ENCODE assay signal across 8 cellular contexts in genomic region chr9:112867275-112867991, GRCh38. TPM values are rescaled to one million over a fixed set of nuclear protein-coding genes. Genes with fewer than 3 reads are reported as not detected.
A peak's percentile ranks its signal among the peaks of the same experiment; 100 is the strongest.
DNase-seq lines count a peak whose midpoint lies in the region; ATAC-seq and TF ChIP-seq lines count a peak whose summit lies in the region.

No MANE protein-coding gene starts in this region.

- WGBS in smooth muscle cell (ENCODE audit: low lambda C conversion rate), result 56% methylated on average over 2 of the region's 3 CpGs

- CTCF ChIA-PET in HCT116 (lab: Charles Lee), result no interaction called here

- TF ChIP-seq POLR2A in HCT116 (IDR thresholded peaks at IDR 0.05; ENCODE audit: borderline replicate concordance, extremely low read depth, insufficient read depth, insufficient read length), result no peak

- H3K9ac ChIP-seq in HCT116 (ENCODE audit: low read length) (peak overlapping the region; percentile 41; the same call in 1 of the 2 replicates), smooth muscle cell (ENCODE audit: low read depth) (no peak overlapping the region)

- TF ChIP-seq CTCF in HCT116 (IDR thresholded peaks at IDR 0.05 in 2 of 3, conservative IDR thresholded peaks at IDR 0.05 in 1 of 3; ENCODE audit: borderline replicate concordance in 1 of 3, insufficient read depth in 1 of 3, low read depth in 2 of 3, low read length in 2 of 3), result no peak
- no peak for TF ChIP-seq CTCF in smooth muscle cell (IDR thresholded peaks at IDR 0.05; ENCODE audit: borderline replicate concordance, insufficient read depth, poor library complexity, severe bottlenecking)

- H3K79me2 ChIP-seq in HCT116 (ENCODE audit: insufficient read depth, low read length) (no peaks in the 10 kb centered on the region), smooth muscle cell (ENCODE audit: low read depth) (no peaks in the 10 kb centered on the region)

- no peaks in the 10 kb centered on the region for H3F3A ChIP-seq in smooth muscle cell (ENCODE audit: low read depth)

- TF ChIP-seq RAD21 in HCT116 (IDR thresholded peaks at IDR 0.05; ENCODE audit: low read depth), result no peak

- H3K4me1 ChIP-seq in HCT116 (ENCODE audit: control insufficient read depth in 1 of 2, insufficient read depth in 2 of 2, low read length in 2 of 2) (peaks cover 8 to 26% of the 10 kb centered on the region in 2 experiments), smooth muscle cell (ENCODE audit: low read depth) (no peaks in the 10 kb centered on the region)

- intact Hi-C loops in HCT116 (cut with micrococcal nuclease), result no loop called here

- peak; percentile 75 for DNase-seq in HCT116 (ENCODE audit: low read depth, low spot score)
- peak; percentile 67 for DNase-seq in RPMI7951 (ENCODE audit: low read depth)
- DNase-seq in epithelial cell of prostate (ENCODE audit: low read depth, low spot score), result peak; percentile 66
- DNase-seq in smooth muscle cell (lab: John Stamatoyannopoulos, UW; ENCODE audit: unreplicated experiment), result no peak
- DNase-seq in NCI-H1417 (lab: John Stamatoyannopoulos, UW), result no peak

- H3K27ac ChIP-seq in HCT116 (ENCODE audit: low read depth, low read length), result peak overlapping the region; percentile 59; the same call in 1 of the 2 replicates
- H3K27ac ChIP-seq in epithelial cell of prostate, result peak overlapping the region; percentile 79
- peak overlapping the region; percentile 3 for H3K27ac ChIP-seq in smooth muscle cell (ENCODE audit: low read depth)

- H3K27me3 ChIP-seq in HCT116 (ENCODE audit: insufficient read depth, low read length) (no peaks in the 10 kb centered on the region), smooth muscle cell (ENCODE audit: low read depth) (no peaks in the 10 kb centered on the region)

- peak overlapping the region in 1 of 2 experiments; percentile 38; a peak in 2 of 4 replicates for H3K4me3 ChIP-seq in HCT116 (replicated peaks in 1 of 2; ENCODE audit: low read depth in 1 of 2, low read length in 2 of 2)
- H3K4me3 ChIP-seq in smooth muscle cell, result no peak overlapping the region

- no peaks in the 10 kb centered on the region for H3K9me3 ChIP-seq in HCT116 (ENCODE audit: control insufficient read depth in 1 of 2, insufficient read depth in 1 of 2, low read depth in 1 of 2, low read length in 2 of 2)
- no peaks in the 10 kb centered on the region for H3K9me3 ChIP-seq in smooth muscle cell (replicated peaks; ENCODE audit: low read depth)

- H3K4me2 ChIP-seq in HCT116 (ENCODE audit: low read length), result peak overlapping the region; percentile 69
- H3K4me2 ChIP-seq in smooth muscle cell, result no peak overlapping the region

- H3K36me3 ChIP-seq in HCT116 (ENCODE audit: control insufficient read depth in 1 of 2, insufficient read depth in 2 of 2, low read length in 2 of 2) (no peaks in the 10 kb centered on the region), smooth muscle cell (ENCODE audit: low read depth) (no peaks in the 10 kb centered on the region)

- no peaks in the 10 kb centered on the region for H4K20me1 ChIP-seq in HCT116 (ENCODE audit: insufficient read depth)
- no peaks in the 10 kb centered on the region for H4K20me1 ChIP-seq in smooth muscle cell (ENCODE audit: low read depth)

- no peaks in the 10 kb centered on the region for H3K9me2 ChIP-seq in HCT116 (ENCODE audit: insufficient read depth)

- RAD21 ChIA-PET in HCT116 (lab: Charles Lee; ENCODE audit: low non-redundant PET in 1 of 2, low total read pairs in 2 of 2, uncharacterized antibody in 2 of 2, unreplicated experiment in 2 of 2), result interaction anchor here in 1 of 2 experiments (0.7 kb wide), 1 partner anchor 13 kb away, joined by 4 read pairs; no protein-coding TSS in a partner anchor

- BruUV-seq in HCT116 (replicated peaks; lab: Mats Ljungman, UMichigan), result no TSS peak

- H2AFZ ChIP-seq in HCT116 (ENCODE audit: low read depth, low read length, poor library complexity, severe bottlenecking) (no peak overlapping the region), smooth muscle cell (ENCODE audit: low read depth) (no peak overlapping the region)

- POLR2A ChIA-PET in HCT116 (lab: Charles Lee), result interaction anchor here (0.6 to 0.7 kb wide), 2 partner anchors 24 to 736 kb away, joined by 4 to 6 read pairs; no protein-coding TSS in a partner anchor

- peak; percentile 86 for ATAC-seq in HCT116
- no peak for ATAC-seq in GM21619 (IDR thresholded peaks at IDR 0.05; ENCODE audit: unreplicated experiment)
- no peak for ATAC-seq in GM21529 (IDR thresholded peaks at IDR 0.05; ENCODE audit: unreplicated experiment)
- ATAC-seq in HG03439 (IDR thresholded peaks at IDR 0.05; ENCODE audit: unreplicated experiment), result no peak

TF ChIP-seq in HCT116, 20 proteins besides CTCF, POLR2A, EP300 and RAD21:
- TF ChIP-seq JUND (IDR thresholded peaks at IDR 0.05) (peak; percentile 41; the same call in 1 of the 2 replicates), FOSL1 (IDR thresholded peaks at IDR 0.05; ENCODE audit: low read depth) (0 out of 2 replicates have a peak, but pooled peaks have one; percentile 33), SP1 (IDR thresholded peaks at IDR 0.05; ENCODE audit: low read depth) (peak; percentile 25; the same call in 1 of the 2 replicates), SRF (IDR thresholded peaks at IDR 0.05; ENCODE audit: low read depth) (no peak), CBX3 (IDR thresholded peaks at IDR 0.05; ENCODE audit: low read depth) (no peak), ZFX (IDR thresholded peaks at IDR 0.05) (no peak), POLR2AphosphoS5 (IDR thresholded peaks at IDR 0.05; ENCODE audit: low read depth, low read length) (no peak), ELF1 (IDR thresholded peaks at IDR 0.05; ENCODE audit: borderline replicate concordance, low read depth) (no peak)

RNA-seq across cellular contexts. Expression of gene SLC46A2, which starts 23.2 kb away (rescaled TPM):
- total RNA-seq in HCT116 (2021; ENCODE audit: unreplicated experiment) (not detected), smooth muscle cell (not detected in 2 replicates)
- polyA plus RNA-seq in HCT116 (2012), result 0.05 and 0.10 TPM in 2 replicates
- total RNA-seq in RPMI7951 (2014; rRNA removed; shearing (Covaris generic)), result not detected in 2 replicates
- polyA plus RNA-seq in smooth muscle cell, result not detected in 2 replicates

Comparison
In these comparisons a context has a peak if more than half of its experiments do, and no peak if none do; other contexts are left out.
1. DNase-seq: peak in HCT116 (single experiment), RPMI7951 (single experiment) and epithelial cell of prostate (single experiment); none in smooth muscle cell (single experiment) and NCI-H1417 (0 of 3).
2. H3K27ac ChIP-seq: peak in every context shown above with its lines; median percentile 79 in epithelial cell of prostate; 59 in HCT116; 3 in smooth muscle cell.